17 cellular contexts compared by ENCODE assay signal in the genomic region with DNA sequence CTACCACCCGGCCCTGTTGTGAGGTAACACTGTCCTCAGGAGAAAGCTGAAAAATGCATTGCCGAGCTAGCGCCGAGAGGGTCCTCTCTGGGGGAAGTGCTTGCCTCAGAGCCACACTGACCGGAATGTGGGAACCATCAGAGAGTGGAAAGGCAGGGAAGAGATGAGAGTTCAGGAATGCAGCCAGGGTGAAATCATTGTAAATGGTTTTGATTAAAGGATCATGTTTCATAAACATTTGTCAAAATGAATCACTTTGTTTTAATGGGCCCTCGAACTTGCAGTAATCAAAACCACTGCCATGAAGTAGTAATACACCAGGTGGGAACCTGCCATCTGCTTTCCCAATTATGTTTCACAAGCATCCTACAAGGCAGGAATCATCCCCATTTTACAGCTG. TPM values are rescaled to one million over a fixed set of nuclear protein-coding genes. Genes with fewer than 3 reads are reported as not detected.
DNase-seq lines count a peak whose midpoint lies in the region; ATAC-seq and TF ChIP-seq lines count a peak whose summit lies in the region.
"Had no signal": no experiment of that assay in that cellular context is flagged by ENCODE, and none has a peak within 500 bp of the region (broad histone marks: within the 10 kb centered on the region; RNA-seq: fewer than 3 reads in every experiment).

No MANE protein-coding gene starts in this region.

- no peaks in the 10 kb centered on the region for H3K4me1 Mint-ChIP-seq in Calu3 (ENCODE audit: low read depth, unreplicated experiment)

- H3K4me3 ChIP-seq in astrocyte of the spinal cord (ENCODE audit: low read depth, low read length), result no peak overlapping the region
- H3K4me3 ChIP-seq: lung had no signal

- DNase-seq in EL (peak; percentile 82), HS-5 (ENCODE audit: low read depth) (peak; percentile 52), astrocyte of the spinal cord (ENCODE audit: low read depth, low spot score) (peak; percentile 26), myocyte (ENCODE audit: low read depth) (peak; percentile 55), NCI-H226 (no peak), Calu3 (no peak)
- DNase-seq: activated CD4-positive, CD25-positive, alpha-beta regulatory T cell; activated naive CD8-positive, alpha-beta T cell treated with anti-CD3 and anti-CD28 coated beads, Interleukin-2, amount 10 ng/mL, durations not matched to agents 7 days and 5 days; cortex of kidney; NCI-H1092; NCI-H446 treated with DMSO at 0.1 percent for 48 hours; OCI-M1; stimulated activated naive CD4-positive, alpha-beta T cell treated with Interleukin-2 at 50 U/mL for 16 hours; SW 1271 had no signal

- H3K36me3 Mint-ChIP-seq in Calu3 (ENCODE audit: insufficient read depth, unreplicated experiment), result peaks cover 21% of the 10 kb centered on the region

- no TSS peak for BruUV-seq in Calu3 (replicated peaks; lab: Mats Ljungman, UMichigan)

- no peak overlapping the region for H3K4me3 Mint-ChIP-seq in Calu3 (ENCODE audit: low read depth, unreplicated experiment)
- H3K4me3 Mint-ChIP-seq: activated naive CD8-positive, alpha-beta T cell treated with anti-CD3 and anti-CD28 coated beads, Interleukin-2, amount 10 ng/mL, durations not matched to agents 7 days and 5 days had no signal

- in situ Hi-C loops in astrocyte of the spinal cord (cut with HindIII; ENCODE audit: low sequenced_read_pairs), result no loop called here

- intact Hi-C loops in Calu3 (cut with micrococcal nuclease; ENCODE audit: unreplicated experiment), result no loop called here

- no peaks in the 10 kb centered on the region for H3K27me3 Mint-ChIP-seq in Calu3 (ENCODE audit: unreplicated experiment)

- TF ChIP-seq CTCF in astrocyte of the spinal cord (IDR thresholded peaks at IDR 0.05; ENCODE audit: low read depth, low read length) (no peak), Calu3 (IDR thresholded peaks at IDR 0.05; ENCODE audit: unreplicated experiment) (no peak)

- H3K27ac Mint-ChIP-seq in Calu3 (ENCODE audit: unreplicated experiment), result no peak overlapping the region
- H3K27ac Mint-ChIP-seq: activated naive CD8-positive, alpha-beta T cell treated with anti-CD3 and anti-CD28 coated beads, Interleukin-2, amount 10 ng/mL, durations not matched to agents 7 days and 5 days had no signal

- H3K9me3 Mint-ChIP-seq in Calu3 (ENCODE audit: low read depth, unreplicated experiment), result no peaks in the 10 kb centered on the region
- H3K9me3 Mint-ChIP-seq: activated naive CD8-positive, alpha-beta T cell treated with anti-CD3 and anti-CD28 coated beads, Interleukin-2, amount 10 ng/mL, durations not matched to agents 7 days and 5 days had no signal

- CTCF ChIA-PET in Calu3 (lab: Charles Lee), result interaction anchor here (1.3 kb wide), 1 partner anchor 110 kb away, joined by 6 read pairs; no protein-coding TSS in a partner anchor

- ATAC-seq in GM21619 (IDR thresholded peaks at IDR 0.05; ENCODE audit: unreplicated experiment), result no peak
- ATAC-seq: esophagus mucosa had no signal

RNA-seq across cellular contexts. Expression of a gene that starts 16.9 kb away (rescaled TPM):
- total RNA-seq in myocyte (not detected in 2 replicates), Calu3 (2022) (not detected in 2 replicates)
- polyA plus RNA-seq in myocyte (2012), result not detected
- total RNA-seq: activated naive CD8-positive, alpha-beta T cell treated with anti-CD3 and anti-CD28 coated beads, Interleukin-2, amount 10 ng/mL, durations not matched to agents 7 days and 5 days; lung had no signal

RNA-seq across cellular contexts. Expression of a gene that starts 23.3 kb away (rescaled TPM):
- total RNA-seq in myocyte (12.0 and 17.6 TPM in 2 replicates), Calu3 (2022) (116 and 117 TPM in 2 replicates)
- 12.2 TPM for polyA plus RNA-seq in myocyte (2012)

Comparison
In these comparisons a context has a peak if more than half of its experiments do, and no peak if none do; other contexts are left out.
1. DNase-seq: peak in EL (single experiment), HS-5 (single experiment), astrocyte of the spinal cord (single experiment) and myocyte (single experiment); none in NCI-H226 (single experiment) and Calu3 (single experiment).